27 cellular contexts compared by ENCODE assay signal in genomic region chr22:21873619-21874018, GRCh38.
"Had no signal": no experiment of that assay in that cellular context is flagged by ENCODE, and none has a peak within 500 bp of the region (broad histone marks: within the 10 kb centered on the region; RNA-seq: fewer than 3 reads in every experiment).

No MANE protein-coding gene starts in this region.

- H3K27ac Mint-ChIP-seq: naive thymus-derived CD4-positive, alpha-beta T cell; natural killer cell; nephron; neural progenitor cell; progenitor cell of endocrine pancreas; stimulated activated effector memory CD8-positive, alpha-beta T cell treated with anti-CD3 and anti-CD28 coated beads, Interleukin-12 subunit alpha, Interleukin-12 subunit beta, amount 100 ng/mL, for 72 hours; stimulated activated naive B cell treated with anti-CD40 and anti-IgM and Interleukin-4, amounts not matched to agents 10 μg/mL and 1 μg/mL and 100 μg/mL, for 72 hours; stimulated activated naive CD8-positive, alpha-beta T cell treated with anti-CD3 and anti-CD28 coated beads, Interleukin-15, Interleukin-2, amounts not matched to agents 100 ng/mL and 50 ng/mL, for 24 hours; type B pancreatic cell had no signal

- H3K27me3 Mint-ChIP-seq: progenitor cell of endocrine pancreas; stimulated activated naive B cell treated with anti-CD40 and anti-IgM and Interleukin-4, amounts not matched to agents 10 μg/mL and 1 μg/mL and 100 μg/mL, for 72 hours; type B pancreatic cell had no signal

- H3K9ac ChIP-seq: neural progenitor cell had no signal

- H3K4me3 ChIP-seq: neural progenitor cell, pancreas, psoas muscle, right lobe of liver, sigmoid colon, stomach, thoracic aorta, thyroid gland, tibial nerve, upper lobe of right lung, uterus had no signal

- H2AFZ ChIP-seq: neural progenitor cell had no signal

- H3K36me3 ChIP-seq: neural progenitor cell, pancreas, right lobe of liver, sigmoid colon, stomach, thoracic aorta, thyroid gland, tibial nerve, upper lobe of right lung, uterus had no signal

- H3K27me3 ChIP-seq: neural progenitor cell, pancreas, right lobe of liver, sigmoid colon, stomach, thyroid gland, tibial nerve, upper lobe of right lung, uterus had no signal

- H3K4me1 Mint-ChIP-seq: nephron, neural progenitor cell had no signal

- H3K4me2 ChIP-seq: neural progenitor cell had no signal

- H3K9me3 ChIP-seq: pancreas, psoas muscle, right lobe of liver, sigmoid colon, stomach, thoracic aorta, thyroid gland, tibial nerve, upper lobe of right lung, uterus had no signal

- H3K4me1 ChIP-seq: neural progenitor cell, pancreas, psoas muscle, right lobe of liver, upper lobe of right lung, uterus had no signal

- H3K36me3 Mint-ChIP-seq: naive thymus-derived CD4-positive, alpha-beta T cell; natural killer cell; neural progenitor cell; stimulated activated effector memory CD8-positive, alpha-beta T cell treated with anti-CD3 and anti-CD28 coated beads, Interleukin-12 subunit alpha, Interleukin-12 subunit beta, amount 100 ng/mL, for 72 hours had no signal

- H3K4me3 Mint-ChIP-seq: naive thymus-derived CD4-positive, alpha-beta T cell; natural killer cell; nephron; neural progenitor cell; stimulated activated effector memory CD8-positive, alpha-beta T cell treated with anti-CD3 and anti-CD28 coated beads, Interleukin-12 subunit alpha, Interleukin-12 subunit beta, amount 100 ng/mL, for 72 hours; stimulated activated naive B cell treated with anti-CD40 and anti-IgM and Interleukin-4, amounts not matched to agents 10 μg/mL and 1 μg/mL and 100 μg/mL, for 72 hours; stimulated activated naive CD8-positive, alpha-beta T cell treated with anti-CD3 and anti-CD28 coated beads, Interleukin-15, Interleukin-2, amounts not matched to agents 100 ng/mL and 50 ng/mL, for 24 hours; type B pancreatic cell had no signal

- ATAC-seq: naive thymus-derived CD4-positive, alpha-beta T cell; natural killer cell; pancreas; psoas muscle; right cardiac atrium; right lobe of liver; stimulated activated effector memory CD8-positive, alpha-beta T cell treated with anti-CD3 and anti-CD28 coated beads, Interleukin-12 subunit alpha, Interleukin-12 subunit beta, amount 100 ng/mL, for 72 hours; stimulated activated naive B cell treated with anti-CD40 and anti-IgM and Interleukin-4, amounts not matched to agents 10 μg/mL and 1 μg/mL and 100 μg/mL, for 72 hours; upper lobe of right lung had no signal

- H3K9me3 Mint-ChIP-seq: naive thymus-derived CD4-positive, alpha-beta T cell; natural killer cell; nephron; stimulated activated effector memory CD8-positive, alpha-beta T cell treated with anti-CD3 and anti-CD28 coated beads, Interleukin-12 subunit alpha, Interleukin-12 subunit beta, amount 100 ng/mL, for 72 hours; stimulated activated naive B cell treated with anti-CD40 and anti-IgM and Interleukin-4, amounts not matched to agents 10 μg/mL and 1 μg/mL and 100 μg/mL, for 72 hours; stimulated activated naive CD8-positive, alpha-beta T cell treated with anti-CD3 and anti-CD28 coated beads, Interleukin-15, Interleukin-2, amounts not matched to agents 100 ng/mL and 50 ng/mL, for 24 hours; type B pancreatic cell had no signal

- H3K27ac ChIP-seq: neural progenitor cell, pancreas, psoas muscle, right lobe of liver, sigmoid colon, stomach, thoracic aorta, thyroid gland, tibial nerve, upper lobe of right lung, uterus had no signal

- DNase-seq: naive thymus-derived CD4-positive, alpha-beta T cell; natural killer cell; occipital lobe; pancreas; psoas muscle; right cardiac atrium; sigmoid colon; small intestine; stimulated activated CD4-positive, alpha-beta T cell treated with anti-CD3 and anti-CD28 coated beads, Interleukin-15, amount 100 ng/mL, for 24 hours; stimulated activated CD4-positive, alpha-beta T cell treated with anti-CD3 and anti-CD28 coated beads, Interleukin-2, amount 100 ng/mL, for 24 hours; stimulated activated CD4-positive, alpha-beta T cell treated with anti-CD3 and anti-CD28 coated beads, Interleukin-2, amount 100 ng/mL, for 48 hours; stimulated activated CD4-positive, alpha-beta T cell treated with anti-CD3 and anti-CD28 coated beads, Interleukin-4, amount 100 ng/mL, for 24 hours; stimulated activated naive B cell treated with anti-CD40 and anti-IgM and Interleukin-4, amounts not matched to agents 10 μg/mL and 1 μg/mL and 100 μg/mL, for 72 hours; stimulated activated naive CD4-positive, alpha-beta T cell treated with Interleukin-2 at 50 U/mL for 16 hours; stomach; thyroid gland; upper lobe of right lung; uterus had no signal
